ENCODE assay signal across 12 cellular contexts in genomic region chr6:163943647-163944395, GRCh38.
DNase-seq lines count a peak whose midpoint lies in the region; ATAC-seq and TF ChIP-seq lines count a peak whose summit lies in the region.
"Had no signal": no experiment of that assay in that cellular context is flagged by ENCODE, and none has a peak within 500 bp of the region (broad histone marks: within the 10 kb centered on the region; RNA-seq: fewer than 3 reads in every experiment).

No MANE protein-coding gene starts in this region.

- intact Hi-C loops in sciatic nerve (cut with DNase I) = no loop called here

- peak; percentile 65 for ATAC-seq in sciatic nerve
- ATAC-seq: activated CD8-positive, alpha-beta T cell treated with anti-CD3 and anti-CD28 coated beads, Interleukin-2, amount 10 ng/mL, durations not matched to agents 7 days and 5 days; mucosa of descending colon had no signal

- H3K9ac ChIP-seq in HUES64 (ENCODE audit: low read depth, low read length) (peak overlapping the region; percentile 55), iPS-18a (ENCODE audit: low read length) (peak overlapping the region; percentile 56)

- WGBS in HUES64 = 5% methylated on average over 13 of the region's 14 CpGs

- H3K27ac ChIP-seq in HUES64 (ENCODE audit: low read depth, low read length) = peak overlapping the region; percentile 78
- H3K27ac ChIP-seq in iPS-18a (ENCODE audit: low read length) = peak overlapping the region; percentile 93

- H3K4me1 ChIP-seq in HUES64 (ENCODE audit: insufficient read depth, low read length) (peaks cover 57% of the 10 kb centered on the region), iPS-18a (ENCODE audit: control insufficient read depth, low read depth, low read length) (peaks cover 51% of the 10 kb centered on the region)

- H3K27me3 ChIP-seq in HUES64 (ENCODE audit: insufficient read depth, low read length) (no peaks in the 10 kb centered on the region), iPS-18a (ENCODE audit: control insufficient read depth, insufficient read depth, low read length) (no peaks in the 10 kb centered on the region)

- H3K36me3 ChIP-seq in HUES64 (ENCODE audit: insufficient read depth, low read length) (no peaks in the 10 kb centered on the region), iPS-18a (ENCODE audit: control insufficient read depth, low read depth, low read length) (no peaks in the 10 kb centered on the region)

- DNase-seq in choroid plexus epithelial cell (ENCODE audit: low read depth) (peak; percentile 46), sciatic nerve (ENCODE audit: low spot score) (no peak), NCI-H2029 (lab: John Stamatoyannopoulos, UW) (no peak)
- no peak for DNase-seq in stimulated activated CD4-positive, alpha-beta T cell treated with anti-CD3 and anti-CD28 coated beads, Interleukin-4, amount 100 ng/mL, for 4 hours
- DNase-seq in NK-92 treated with Interleukin-12 subunit alpha and Interleukin-12 subunit beta, amount 100 ng/mL, for 24 hours (lab: John Stamatoyannopoulos, UW) = no peak
- DNase-seq in central memory CD4-positive, alpha-beta T cell = no peak
- DNase-seq: activated CD8-positive, alpha-beta T cell treated with anti-CD3 and anti-CD28 coated beads, Interleukin-2, amount 10 ng/mL, durations not matched to agents 7 days and 5 days; cerebellar nuclear complex; MM.1S; mucosa of descending colon had no signal

- no peak for TF ChIP-seq CTCF in choroid plexus epithelial cell (conservative IDR thresholded peaks at IDR 0.05; ENCODE audit: low read depth, low read length)

- H3K9me3 ChIP-seq in HUES64 (ENCODE audit: insufficient read depth, low read depth, low read length) (no peaks in the 10 kb centered on the region), iPS-18a (ENCODE audit: control insufficient read depth, low read depth, low read length) (no peaks in the 10 kb centered on the region)
- H3K9me3 ChIP-seq: mucosa of descending colon had no signal

- H3K4me3 ChIP-seq in HUES64 (ENCODE audit: low read length) (peak overlapping the region; percentile 30), choroid plexus epithelial cell (ENCODE audit: low read depth, low read length) (peak overlapping the region; percentile 33), iPS-18a (ENCODE audit: low read length) (peak overlapping the region; percentile 46)
- H3K4me3 ChIP-seq: mucosa of descending colon had no signal
